19 cellular contexts compared by ENCODE assay signal in genomic region chr22:32073823-32074380, GRCh38. TPM values are rescaled to one million over a fixed set of nuclear protein-coding genes. Genes with fewer than 3 reads are reported as not detected.
DNase-seq lines count a peak whose midpoint lies in the region; ATAC-seq and TF ChIP-seq lines count a peak whose summit lies in the region.
"Had no signal": no experiment of that assay in that cellular context is flagged by ENCODE, and none has a peak within 500 bp of the region (broad histone marks: within the 10 kb centered on the region; RNA-seq: fewer than 3 reads in every experiment).

No MANE protein-coding gene starts in this region.

- H3K27me3 ChIP-seq in duodenal mucosa (ENCODE audit: control insufficient read depth in 1 of 2, insufficient read depth in 2 of 2, low read length in 2 of 2), result peaks cover 0 to 5% of the 10 kb centered on the region in 2 donors
- H3K27me3 ChIP-seq in dorsolateral prefrontal cortex, result peaks cover 0 to 22% (median 0%) of the 10 kb centered on the region in 45 donors

- H3K9ac ChIP-seq in duodenal mucosa (ENCODE audit: low read depth in 1 of 2, low read length in 2 of 2), result no peak overlapping the region

- H3K27ac ChIP-seq in duodenal mucosa (ENCODE audit: low read depth, low read length), result peak overlapping the region; percentile 22
- no peak overlapping the region for H3K27ac ChIP-seq in dorsolateral prefrontal cortex

- DNase-seq in left kidney (ENCODE audit: low read depth, low spot score) (peak; percentile 38), NCI-H187 treated with DMSO at 0.1 percent for 48 hours (lab: John Stamatoyannopoulos, UW) (no peak), dorsolateral prefrontal cortex (no peak)
- DNase-seq in stimulated activated effector memory CD8-positive, alpha-beta T cell treated with anti-CD3 and anti-CD28 coated beads, Interleukin-12 subunit alpha, Interleukin-12 subunit beta, amount 100 ng/mL, for 72 hours (ENCODE audit: low spot score in 2 of 2), result no peak
- no peak for DNase-seq in stimulated activated CD4-positive, alpha-beta T cell treated with anti-CD3 and anti-CD28 coated beads, Interleukin-15, amount 100 ng/mL, for 24 hours
- DNase-seq: CD4-positive, CD25-positive, alpha-beta regulatory T cell; Karpas-422; MV-4-11; NCI-H1105 treated with DMSO at 0.1 percent for 48 hours; NCI-H2081 treated with DMSO at 0.1 percent for 48 hours; NCI-H446; NCI-H526; SHP77 had no signal

- H3K36me3 Mint-ChIP-seq in nephron (ENCODE audit: low read depth), result no peaks in the 10 kb centered on the region
- H3K36me3 Mint-ChIP-seq in stimulated activated effector memory CD8-positive, alpha-beta T cell treated with anti-CD3 and anti-CD28 coated beads, Interleukin-12 subunit alpha, Interleukin-12 subunit beta, amount 100 ng/mL, for 72 hours, result no peaks in the 10 kb centered on the region
- H3K36me3 Mint-ChIP-seq: CD4-positive, CD25-positive, alpha-beta regulatory T cell had no signal

- H3K4me1 ChIP-seq in duodenal mucosa (ENCODE audit: control insufficient read depth in 1 of 2, insufficient read depth in 2 of 2, low read length in 2 of 2), result peaks cover 44 to 47% of the 10 kb centered on the region in 2 donors

- no peak overlapping the region for H3K4me3 ChIP-seq in duodenal mucosa (ENCODE audit: low read depth in 1 of 2, low read length in 2 of 2)
- H3K4me3 ChIP-seq in dorsolateral prefrontal cortex, result no peak overlapping the region

- no peaks in the 10 kb centered on the region for H3K9me3 ChIP-seq in duodenal mucosa (ENCODE audit: control insufficient read depth in 1 of 2, low read length in 2 of 2)

- H3K9me3 Mint-ChIP-seq in nephron, result no peaks in the 10 kb centered on the region
- no peaks in the 10 kb centered on the region for H3K9me3 Mint-ChIP-seq in stimulated activated effector memory CD8-positive, alpha-beta T cell treated with anti-CD3 and anti-CD28 coated beads, Interleukin-12 subunit alpha, Interleukin-12 subunit beta, amount 100 ng/mL, for 72 hours

- peaks cover 19% of the 10 kb centered on the region for H3K27me3 Mint-ChIP-seq in nephron (ENCODE audit: low read depth)

- peaks cover 9 to 23% of the 10 kb centered on the region in 2 donors for H3K36me3 ChIP-seq in duodenal mucosa (ENCODE audit: control insufficient read depth in 1 of 2, insufficient read depth in 2 of 2, low read length in 2 of 2)

- H3K4me1 Mint-ChIP-seq in nephron, result no peaks in the 10 kb centered on the region
- H3K4me1 Mint-ChIP-seq in stimulated activated effector memory CD8-positive, alpha-beta T cell treated with anti-CD3 and anti-CD28 coated beads, Interleukin-12 subunit alpha, Interleukin-12 subunit beta, amount 100 ng/mL, for 72 hours, result no peaks in the 10 kb centered on the region
- H3K4me1 Mint-ChIP-seq: CD4-positive, CD25-positive, alpha-beta regulatory T cell had no signal

- H3K4me3 Mint-ChIP-seq in nephron, result no peak overlapping the region
- no peak overlapping the region for H3K4me3 Mint-ChIP-seq in stimulated activated effector memory CD8-positive, alpha-beta T cell treated with anti-CD3 and anti-CD28 coated beads, Interleukin-12 subunit alpha, Interleukin-12 subunit beta, amount 100 ng/mL, for 72 hours
- H3K4me3 Mint-ChIP-seq: CD4-positive, CD25-positive, alpha-beta regulatory T cell had no signal

- TF ChIP-seq CTCF in nephron (IDR thresholded peaks at IDR 0.05; ENCODE audit: unreplicated experiment in 3 of 3) (no peak), dorsolateral prefrontal cortex (IDR thresholded peaks at IDR 0.05 in 54 of 56, conservative IDR thresholded peaks at IDR 0.05 in 2 of 56; ENCODE audit: low read depth in 1 of 56, partially characterized antibody in 56 of 56) (no peak)

- intact Hi-C loops in dorsolateral prefrontal cortex (cut with DNase I), result no loop called here

- H3K27ac Mint-ChIP-seq in nephron, result peak overlapping the region in 2 of 3 experiments; percentile 57 to 76
- peak overlapping the region; percentile 12 for H3K27ac Mint-ChIP-seq in stimulated activated effector memory CD8-positive, alpha-beta T cell treated with anti-CD3 and anti-CD28 coated beads, Interleukin-12 subunit alpha, Interleukin-12 subunit beta, amount 100 ng/mL, for 72 hours

- ATAC-seq in stimulated activated effector memory CD8-positive, alpha-beta T cell treated with anti-CD3 and anti-CD28 coated beads, Interleukin-12 subunit alpha, Interleukin-12 subunit beta, amount 100 ng/mL, for 72 hours, result no peak

RNA-seq across cellular contexts. Expression of gene SLC5A1, which starts 30.8 kb away (rescaled TPM):
- 1 to 10 TPM in 2 of 120 experiments, under 1 TPM in 40, not detected in 78; 0.07 to 1.3 (median 0.21) TPM for total RNA-seq in dorsolateral prefrontal cortex
- total RNA-seq: CD4-positive, CD25-positive, alpha-beta regulatory T cell; H1; M059J; OCI-LY7; RPMI7951 had no signal
